ENCODE assay signal across 1 cellular context in the genomic region with DNA sequence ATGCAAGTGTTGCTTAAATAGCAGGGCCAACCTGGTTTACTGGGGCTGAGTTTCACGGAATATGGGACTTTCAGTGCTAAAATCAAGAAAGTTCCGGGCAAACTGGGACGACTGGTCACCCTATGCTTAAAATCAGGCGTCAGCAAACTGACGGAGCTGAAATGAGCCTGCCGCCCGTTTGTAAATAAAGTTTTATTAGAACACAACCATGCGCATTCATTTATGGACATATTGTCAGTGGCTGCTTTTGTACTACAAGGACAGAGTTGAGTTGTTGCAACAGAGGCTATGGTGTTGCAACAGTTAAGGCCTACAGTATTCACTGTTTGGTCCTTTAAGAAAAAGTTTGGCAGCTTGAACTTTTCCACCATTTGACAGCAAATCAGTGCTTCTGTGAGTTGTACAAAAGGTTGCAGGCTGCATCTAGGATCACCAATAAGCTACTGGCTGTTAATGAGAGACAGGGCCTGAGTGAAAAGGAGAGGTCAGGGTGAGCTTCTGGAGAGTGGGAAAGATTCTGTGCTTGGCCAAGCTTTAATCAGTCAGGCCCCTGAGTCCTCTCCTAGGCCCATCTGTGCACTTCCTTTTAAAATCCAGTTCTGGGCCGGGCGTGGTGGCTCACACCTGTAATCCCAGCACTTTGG.
TF ChIP-seq lines count a peak whose summit lies in the region.

No MANE protein-coding gene starts in this region.

TF ChIP-seq in K562, 482 proteins besides CTCF, POLR2A, EP300 and RAD21 (continued from another document):
- TF ChIP-seq, protein P1, sequence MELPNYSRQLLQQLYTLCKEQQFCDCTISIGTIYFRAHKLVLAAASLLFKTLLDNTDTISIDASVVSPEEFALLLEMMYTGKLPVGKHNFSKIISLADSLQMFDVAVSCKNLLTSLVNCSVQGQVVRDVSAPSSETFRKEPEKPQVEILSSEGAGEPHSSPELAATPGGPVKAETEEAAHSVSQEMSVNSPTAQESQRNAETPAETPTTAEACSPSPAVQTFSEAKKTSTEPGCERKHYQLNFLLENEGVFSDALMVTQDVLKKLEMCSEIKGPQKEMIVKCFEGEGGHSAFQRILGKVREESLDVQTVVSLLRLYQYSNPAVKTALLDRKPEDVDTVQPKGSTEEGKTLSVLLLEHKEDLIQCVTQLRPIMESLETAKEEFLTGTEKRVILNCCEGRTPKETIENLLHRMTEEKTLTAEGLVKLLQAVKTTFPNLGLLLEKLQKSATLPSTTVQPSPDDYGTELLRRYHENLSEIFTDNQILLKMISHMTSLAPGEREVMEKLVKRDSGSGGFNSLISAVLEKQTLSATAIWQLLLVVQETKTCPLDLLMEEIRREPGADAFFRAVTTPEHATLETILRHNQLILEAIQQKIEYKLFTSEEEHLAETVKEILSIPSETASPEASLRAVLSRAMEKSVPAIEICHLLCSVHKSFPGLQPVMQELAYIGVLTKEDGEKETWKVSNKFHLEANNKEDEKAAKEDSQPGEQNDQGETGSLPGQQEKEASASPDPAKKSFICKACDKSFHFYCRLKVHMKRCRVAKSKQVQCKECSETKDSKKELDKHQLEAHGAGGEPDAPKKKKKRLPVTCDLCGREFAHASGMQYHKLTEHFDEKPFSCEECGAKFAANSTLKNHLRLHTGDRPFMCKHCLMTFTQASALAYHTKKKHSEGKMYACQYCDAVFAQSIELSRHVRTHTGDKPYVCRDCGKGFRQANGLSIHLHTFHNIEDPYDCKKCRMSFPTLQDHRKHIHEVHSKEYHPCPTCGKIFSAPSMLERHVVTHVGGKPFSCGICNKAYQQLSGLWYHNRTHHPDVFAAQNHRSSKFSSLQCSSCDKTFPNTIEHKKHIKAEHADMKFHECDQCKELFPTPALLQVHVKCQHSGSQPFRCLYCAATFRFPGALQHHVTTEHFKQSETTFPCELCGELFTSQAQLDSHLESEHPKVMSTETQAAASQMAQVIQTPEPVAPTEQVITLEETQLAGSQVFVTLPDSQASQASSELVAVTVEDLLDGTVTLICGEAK (IDR thresholded peaks at IDR 0.05), result peak; percentile 99
- TF ChIP-seq, protein P1 (CRISPR knock-in tag; IDR thresholded peaks at IDR 0.05), result peak; percentile 98
- TF ChIP-seq RNF2 (IDR thresholded peaks at IDR 0.05) (no peak), HMGN3 (IDR thresholded peaks at IDR 0.05; ENCODE audit: borderline replicate concordance, extremely low read depth, insufficient read length, low read depth, low read length) (no peak), CEBPG (CRISPR knock-in tag; IDR thresholded peaks at IDR 0.05) (peak; percentile 82), CEBPG (tag; conservative IDR thresholded peaks at IDR 0.05 in 1 of 2, IDR thresholded peaks at IDR 0.05 in 1 of 2) (peak; percentile 63 to 71), ZNF57 (CRISPR knock-in tag; IDR thresholded peaks at IDR 0.05) (no peak), MAFG (tag; conservative IDR thresholded peaks at IDR 0.05) (peak; percentile 19; the same call in 1 of the 2 replicates), NR2C1 (IDR thresholded peaks at IDR 0.05) (no peak), NR2C1 (tag; IDR thresholded peaks at IDR 0.05) (0 out of 2 replicates have a peak, but pooled peaks have one; percentile 13), NCOR1 (IDR thresholded peaks at IDR 0.05) (no peak), TBP (optimal IDR thresholded peaks at IDR 0.05; ENCODE audit: low read depth, low read length) (peak; percentile 46)
- TF ChIP-seq, protein P2, sequence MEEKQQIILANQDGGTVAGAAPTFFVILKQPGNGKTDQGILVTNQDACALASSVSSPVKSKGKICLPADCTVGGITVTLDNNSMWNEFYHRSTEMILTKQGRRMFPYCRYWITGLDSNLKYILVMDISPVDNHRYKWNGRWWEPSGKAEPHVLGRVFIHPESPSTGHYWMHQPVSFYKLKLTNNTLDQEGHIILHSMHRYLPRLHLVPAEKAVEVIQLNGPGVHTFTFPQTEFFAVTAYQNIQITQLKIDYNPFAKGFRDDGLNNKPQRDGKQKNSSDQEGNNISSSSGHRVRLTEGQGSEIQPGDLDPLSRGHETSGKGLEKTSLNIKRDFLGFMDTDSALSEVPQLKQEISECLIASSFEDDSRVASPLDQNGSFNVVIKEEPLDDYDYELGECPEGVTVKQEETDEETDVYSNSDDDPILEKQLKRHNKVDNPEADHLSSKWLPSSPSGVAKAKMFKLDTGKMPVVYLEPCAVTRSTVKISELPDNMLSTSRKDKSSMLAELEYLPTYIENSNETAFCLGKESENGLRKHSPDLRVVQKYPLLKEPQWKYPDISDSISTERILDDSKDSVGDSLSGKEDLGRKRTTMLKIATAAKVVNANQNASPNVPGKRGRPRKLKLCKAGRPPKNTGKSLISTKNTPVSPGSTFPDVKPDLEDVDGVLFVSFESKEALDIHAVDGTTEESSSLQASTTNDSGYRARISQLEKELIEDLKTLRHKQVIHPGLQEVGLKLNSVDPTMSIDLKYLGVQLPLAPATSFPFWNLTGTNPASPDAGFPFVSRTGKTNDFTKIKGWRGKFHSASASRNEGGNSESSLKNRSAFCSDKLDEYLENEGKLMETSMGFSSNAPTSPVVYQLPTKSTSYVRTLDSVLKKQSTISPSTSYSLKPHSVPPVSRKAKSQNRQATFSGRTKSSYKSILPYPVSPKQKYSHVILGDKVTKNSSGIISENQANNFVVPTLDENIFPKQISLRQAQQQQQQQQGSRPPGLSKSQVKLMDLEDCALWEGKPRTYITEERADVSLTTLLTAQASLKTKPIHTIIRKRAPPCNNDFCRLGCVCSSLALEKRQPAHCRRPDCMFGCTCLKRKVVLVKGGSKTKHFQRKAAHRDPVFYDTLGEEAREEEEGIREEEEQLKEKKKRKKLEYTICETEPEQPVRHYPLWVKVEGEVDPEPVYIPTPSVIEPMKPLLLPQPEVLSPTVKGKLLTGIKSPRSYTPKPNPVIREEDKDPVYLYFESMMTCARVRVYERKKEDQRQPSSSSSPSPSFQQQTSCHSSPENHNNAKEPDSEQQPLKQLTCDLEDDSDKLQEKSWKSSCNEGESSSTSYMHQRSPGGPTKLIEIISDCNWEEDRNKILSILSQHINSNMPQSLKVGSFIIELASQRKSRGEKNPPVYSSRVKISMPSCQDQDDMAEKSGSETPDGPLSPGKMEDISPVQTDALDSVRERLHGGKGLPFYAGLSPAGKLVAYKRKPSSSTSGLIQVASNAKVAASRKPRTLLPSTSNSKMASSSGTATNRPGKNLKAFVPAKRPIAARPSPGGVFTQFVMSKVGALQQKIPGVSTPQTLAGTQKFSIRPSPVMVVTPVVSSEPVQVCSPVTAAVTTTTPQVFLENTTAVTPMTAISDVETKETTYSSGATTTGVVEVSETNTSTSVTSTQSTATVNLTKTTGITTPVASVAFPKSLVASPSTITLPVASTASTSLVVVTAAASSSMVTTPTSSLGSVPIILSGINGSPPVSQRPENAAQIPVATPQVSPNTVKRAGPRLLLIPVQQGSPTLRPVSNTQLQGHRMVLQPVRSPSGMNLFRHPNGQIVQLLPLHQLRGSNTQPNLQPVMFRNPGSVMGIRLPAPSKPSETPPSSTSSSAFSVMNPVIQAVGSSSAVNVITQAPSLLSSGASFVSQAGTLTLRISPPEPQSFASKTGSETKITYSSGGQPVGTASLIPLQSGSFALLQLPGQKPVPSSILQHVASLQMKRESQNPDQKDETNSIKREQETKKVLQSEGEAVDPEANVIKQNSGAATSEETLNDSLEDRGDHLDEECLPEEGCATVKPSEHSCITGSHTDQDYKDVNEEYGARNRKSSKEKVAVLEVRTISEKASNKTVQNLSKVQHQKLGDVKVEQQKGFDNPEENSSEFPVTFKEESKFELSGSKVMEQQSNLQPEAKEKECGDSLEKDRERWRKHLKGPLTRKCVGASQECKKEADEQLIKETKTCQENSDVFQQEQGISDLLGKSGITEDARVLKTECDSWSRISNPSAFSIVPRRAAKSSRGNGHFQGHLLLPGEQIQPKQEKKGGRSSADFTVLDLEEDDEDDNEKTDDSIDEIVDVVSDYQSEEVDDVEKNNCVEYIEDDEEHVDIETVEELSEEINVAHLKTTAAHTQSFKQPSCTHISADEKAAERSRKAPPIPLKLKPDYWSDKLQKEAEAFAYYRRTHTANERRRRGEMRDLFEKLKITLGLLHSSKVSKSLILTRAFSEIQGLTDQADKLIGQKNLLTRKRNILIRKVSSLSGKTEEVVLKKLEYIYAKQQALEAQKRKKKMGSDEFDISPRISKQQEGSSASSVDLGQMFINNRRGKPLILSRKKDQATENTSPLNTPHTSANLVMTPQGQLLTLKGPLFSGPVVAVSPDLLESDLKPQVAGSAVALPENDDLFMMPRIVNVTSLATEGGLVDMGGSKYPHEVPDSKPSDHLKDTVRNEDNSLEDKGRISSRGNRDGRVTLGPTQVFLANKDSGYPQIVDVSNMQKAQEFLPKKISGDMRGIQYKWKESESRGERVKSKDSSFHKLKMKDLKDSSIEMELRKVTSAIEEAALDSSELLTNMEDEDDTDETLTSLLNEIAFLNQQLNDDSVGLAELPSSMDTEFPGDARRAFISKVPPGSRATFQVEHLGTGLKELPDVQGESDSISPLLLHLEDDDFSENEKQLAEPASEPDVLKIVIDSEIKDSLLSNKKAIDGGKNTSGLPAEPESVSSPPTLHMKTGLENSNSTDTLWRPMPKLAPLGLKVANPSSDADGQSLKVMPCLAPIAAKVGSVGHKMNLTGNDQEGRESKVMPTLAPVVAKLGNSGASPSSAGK (IDR thresholded peaks at IDR 0.05), result peak; percentile 34; the same call in 1 of the 2 replicates
